9 cellular contexts compared by ENCODE assay signal in the genomic region with DNA sequence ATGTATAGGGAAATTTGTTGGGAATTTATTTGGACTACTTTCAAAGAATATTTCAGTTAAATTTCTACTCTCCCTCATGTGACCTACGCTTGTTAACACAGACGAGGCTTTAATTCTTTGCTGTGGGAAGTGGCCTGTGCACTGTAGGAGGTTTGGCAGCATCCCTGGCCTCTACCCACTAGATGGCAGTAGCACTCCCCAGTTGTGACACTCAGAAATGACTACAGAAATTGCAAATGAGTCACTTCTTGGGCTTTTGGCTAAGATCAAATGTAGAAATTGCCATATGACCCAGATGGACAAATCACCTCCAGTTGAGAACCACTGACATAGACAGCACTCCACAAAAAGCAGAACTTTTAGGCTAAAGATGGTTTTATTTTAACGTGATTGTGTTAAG. TPM values are rescaled to one million over a fixed set of nuclear protein-coding genes. Genes with fewer than 3 reads are reported as not detected.
DNase-seq lines count a peak whose midpoint lies in the region; ATAC-seq lines count a peak whose summit lies in the region.
"Had no signal": no experiment of that assay in that cellular context is flagged by ENCODE, and none has a peak within 500 bp of the region (broad histone marks: within the 10 kb centered on the region; RNA-seq: fewer than 3 reads in every experiment).

No MANE protein-coding gene starts in this region.

- intact Hi-C loops in Right ventricle myocardium superior (cut with DNase I), result no loop called here

- H3K4me1 Mint-ChIP-seq in CD8-positive, alpha-beta memory T cell, result peaks cover 0 to 5% (median 2%) of the 10 kb centered on the region in 3 donors
- no peaks in the 10 kb centered on the region for H3K4me1 Mint-ChIP-seq in activated naive CD8-positive, alpha-beta T cell treated with anti-CD3 and anti-CD28 coated beads, Interleukin-2, amount 10 ng/mL, durations not matched to agents 7 days and 5 days

- no peaks in the 10 kb centered on the region for H3K36me3 Mint-ChIP-seq in CD8-positive, alpha-beta memory T cell
- H3K36me3 Mint-ChIP-seq in activated naive CD8-positive, alpha-beta T cell treated with anti-CD3 and anti-CD28 coated beads, Interleukin-2, amount 10 ng/mL, durations not matched to agents 7 days and 5 days, result no peaks in the 10 kb centered on the region

- no peak overlapping the region for H3K27ac ChIP-seq in CD8-positive, alpha-beta memory T cell (ENCODE audit: low read depth, low read length)
- no peak overlapping the region for H3K27ac ChIP-seq in SK-N-MC

- H3K4me3 ChIP-seq in CD8-positive, alpha-beta memory T cell (ENCODE audit: low read length), result no peak overlapping the region
- no peak overlapping the region for H3K4me3 ChIP-seq in Jurkat, Clone E6-1 (ENCODE audit: low read length)
- H3K4me3 ChIP-seq in SK-N-MC, result no peak overlapping the region

- peaks cover 4 to 6% of the 10 kb centered on the region in 2 donors for H3K27me3 Mint-ChIP-seq in CD8-positive, alpha-beta memory T cell
- H3K27me3 Mint-ChIP-seq in activated naive CD8-positive, alpha-beta T cell treated with anti-CD3 and anti-CD28 coated beads, Interleukin-2, amount 10 ng/mL, durations not matched to agents 7 days and 5 days, result no peaks in the 10 kb centered on the region

- H3K9me3 ChIP-seq in CD8-positive, alpha-beta memory T cell (ENCODE audit: low read length), result no peaks in the 10 kb centered on the region
- no peaks in the 10 kb centered on the region for H3K9me3 ChIP-seq in SK-N-MC (ENCODE audit: low read depth, low read length)

- CTCF ChIA-PET in CD8-positive, alpha-beta memory T cell (lab: Charles Lee), result interaction anchor here (0.8 kb wide), 2 partner anchors 8 to 32 kb away, joined by 3 to 4 read pairs; no protein-coding TSS in a partner anchor

- ATAC-seq in GM19467 (IDR thresholded peaks at IDR 0.05; ENCODE audit: unreplicated experiment), result peak; percentile 71
- ATAC-seq in activated naive CD8-positive, alpha-beta T cell treated with anti-CD3 and anti-CD28 coated beads, Interleukin-2, amount 10 ng/mL, durations not matched to agents 7 days and 5 days (ENCODE audit: low read depth), result peak; percentile 71
- ATAC-seq in Right ventricle myocardium superior (ENCODE audit: poor library complexity), result peak; percentile 81
- no peak for ATAC-seq in GM19452 (IDR thresholded peaks at IDR 0.05; ENCODE audit: unreplicated experiment)

- H3K9me3 Mint-ChIP-seq in CD8-positive, alpha-beta memory T cell, result no peaks in the 10 kb centered on the region
- H3K9me3 Mint-ChIP-seq in activated naive CD8-positive, alpha-beta T cell treated with anti-CD3 and anti-CD28 coated beads, Interleukin-2, amount 10 ng/mL, durations not matched to agents 7 days and 5 days, result no peaks in the 10 kb centered on the region
- H3K9me3 Mint-ChIP-seq: T-helper 1 cell treated with Interleukin-12 subunit alpha and Interleukin-12 subunit beta and Interleukin-4 antibody, amounts not matched to agents 30 μg/mL and 1 μg/mL, for 36 hours had no signal

- no peak overlapping the region for H3K4me3 Mint-ChIP-seq in CD8-positive, alpha-beta memory T cell
- no peak overlapping the region for H3K4me3 Mint-ChIP-seq in activated naive CD8-positive, alpha-beta T cell treated with anti-CD3 and anti-CD28 coated beads, Interleukin-2, amount 10 ng/mL, durations not matched to agents 7 days and 5 days
- H3K4me3 Mint-ChIP-seq: T-helper 1 cell treated with Interleukin-12 subunit alpha and Interleukin-12 subunit beta and Interleukin-4 antibody, amounts not matched to agents 30 μg/mL and 1 μg/mL, for 36 hours had no signal

- H3K9ac ChIP-seq in SK-N-MC (ENCODE audit: insufficient read length), result no peak overlapping the region

- peak; percentile 7 to 50 (median 25) for DNase-seq in CD8-positive, alpha-beta memory T cell
- peak; percentile 19 for DNase-seq in Jurkat, Clone E6-1 (ENCODE audit: low read depth, low spot score)
- DNase-seq in SK-N-MC (ENCODE audit: low read depth, low spot score) (peak; percentile 22), Right ventricle myocardium superior (peak; percentile 46), renal cortical epithelial cell (ENCODE audit: low read depth) (peak; percentile 49)
- peak; percentile 36 for DNase-seq in activated naive CD8-positive, alpha-beta T cell treated with anti-CD3 and anti-CD28 coated beads, Interleukin-2, amount 10 ng/mL, durations not matched to agents 7 days and 5 days

- no peaks in the 10 kb centered on the region for H3K27me3 ChIP-seq in CD8-positive, alpha-beta memory T cell (ENCODE audit: insufficient read depth, low read length, poor library complexity, severe bottlenecking)

- no peaks in the 10 kb centered on the region for H3K36me3 ChIP-seq in CD8-positive, alpha-beta memory T cell (ENCODE audit: insufficient read depth, low read length)
- no peaks in the 10 kb centered on the region for H3K36me3 ChIP-seq in SK-N-MC (ENCODE audit: insufficient read depth, low read length)

- H3K27ac Mint-ChIP-seq in CD8-positive, alpha-beta memory T cell, result no peak overlapping the region
- H3K27ac Mint-ChIP-seq in activated naive CD8-positive, alpha-beta T cell treated with anti-CD3 and anti-CD28 coated beads, Interleukin-2, amount 10 ng/mL, durations not matched to agents 7 days and 5 days, result no peak overlapping the region
- H3K27ac Mint-ChIP-seq: T-helper 1 cell treated with Interleukin-12 subunit alpha and Interleukin-12 subunit beta and Interleukin-4 antibody, amounts not matched to agents 30 μg/mL and 1 μg/mL, for 36 hours had no signal

- POLR2A ChIA-PET in CD8-positive, alpha-beta memory T cell (lab: Charles Lee), result no interaction called here
- POLR2A ChIA-PET in activated naive CD8-positive, alpha-beta T cell treated with anti-CD3 and anti-CD28 coated beads, Interleukin-2, amount 10 ng/mL, durations not matched to agents 7 days and 5 days (lab: Charles Lee), result no interaction called here

- no peaks in the 10 kb centered on the region for H3K4me1 ChIP-seq in CD8-positive, alpha-beta memory T cell (ENCODE audit: insufficient read depth, low read length)

RNA-seq across cellular contexts. Expression of a gene that starts 22.1 kb away (rescaled TPM):
- total RNA-seq in CD8-positive, alpha-beta memory T cell, result 1 to 10 TPM; 1.9 to 2.6 TPM
- polyA plus RNA-seq in CD8-positive, alpha-beta memory T cell, result 0.22 TPM
- not detected for polyA plus RNA-seq in Jurkat, Clone E6-1 (2012; ENCODE audit: insufficient read depth, insufficient read length)
- 1 to 10 TPM; 1.4 to 2.4 TPM for total RNA-seq in activated naive CD8-positive, alpha-beta T cell treated with anti-CD3 and anti-CD28 coated beads, Interleukin-2, amount 10 ng/mL, durations not matched to agents 7 days and 5 days
- total RNA-seq in Right ventricle myocardium superior (10.8 TPM), renal cortical epithelial cell (4.2 and 6.3 TPM in 2 replicates)

RNA-seq across cellular contexts. Expression of a gene that starts 29.6 kb away (rescaled TPM):
- not detected for total RNA-seq in CD8-positive, alpha-beta memory T cell
- polyA plus RNA-seq in CD8-positive, alpha-beta memory T cell, result not detected
- polyA plus RNA-seq in Jurkat, Clone E6-1 (2012; ENCODE audit: insufficient read depth, insufficient read length), result not detected
- total RNA-seq in activated naive CD8-positive, alpha-beta T cell treated with anti-CD3 and anti-CD28 coated beads, Interleukin-2, amount 10 ng/mL, durations not matched to agents 7 days and 5 days, result not detected
- 1.8 TPM for total RNA-seq in Right ventricle myocardium superior
- total RNA-seq in renal cortical epithelial cell, result 0.15 and 0.35 TPM in 2 replicates
